8 cellular contexts compared by ENCODE assay signal in genomic region chr4:185534534-185534849, GRCh38. TPM values are rescaled to one million over a fixed set of nuclear protein-coding genes. Genes with fewer than 3 reads are reported as not detected.
DNase-seq lines count a peak whose midpoint lies in the region; ATAC-seq, FAIRE-seq and TF ChIP-seq lines count a peak whose summit lies in the region.

No MANE protein-coding gene starts in this region.

- H2BK15ac ChIP-seq in IMR-90 (ENCODE audit: low read depth, low read length) = no peak overlapping the region; the same call in 2 of the 3 replicates

- DNase-seq in IMR-90 = no peak
- no peak for DNase-seq in breast epithelium (ENCODE audit: low spot score in 2 of 2)
- no peak for DNase-seq in kidney
- no peak for DNase-seq in stimulated activated effector memory CD8-positive, alpha-beta T cell treated with anti-CD3 and anti-CD28 coated beads, Interleukin-12 subunit alpha, Interleukin-12 subunit beta, amount 100 ng/mL, for 72 hours (ENCODE audit: low spot score in 2 of 2)
- DNase-seq in HuH-7.5 (ENCODE audit: low spot score) = no peak
- no peak for DNase-seq in middle frontal gyrus (ENCODE audit: extremely low spot score, low spot score)
- DNase-seq in COLO829 (ENCODE audit: low spot score) = no peak
- DNase-seq in NCI-H2196 treated with DMSO at 0.1 percent for 48 hours (lab: John Stamatoyannopoulos, UW; ENCODE audit: unreplicated experiment) = no peak

- H3K36me3 ChIP-seq in IMR-90 (ENCODE audit: control insufficient read depth, insufficient read depth, low read length) (no peaks in the 10 kb centered on the region), breast epithelium (no peaks in the 10 kb centered on the region), kidney (ENCODE audit: control insufficient read depth in 1 of 2, insufficient read depth in 2 of 2, low read length in 2 of 2) (no peaks in the 10 kb centered on the region)

- H3K36me3 Mint-ChIP-seq in stimulated activated effector memory CD8-positive, alpha-beta T cell treated with anti-CD3 and anti-CD28 coated beads, Interleukin-12 subunit alpha, Interleukin-12 subunit beta, amount 100 ng/mL, for 72 hours = no peaks in the 10 kb centered on the region

- no peak overlapping the region for H3K4ac ChIP-seq in IMR-90 (ENCODE audit: low read depth, low read length)

- peak overlapping the region; percentile 96 for H3K4me3 ChIP-seq in IMR-90 (ENCODE audit: insufficient read depth, low read depth, low read length)
- peak overlapping the region; percentile 83 to 94 (median 84) for H3K4me3 ChIP-seq in breast epithelium
- peak overlapping the region; percentile 51 to 58 for H3K4me3 ChIP-seq in kidney (ENCODE audit: low read length in 2 of 2)

- no peak for FAIRE-seq in kidney (lab: Jason Lieb, UNC)

- no TSS peak for BruUV-seq in IMR-90 (replicated peaks; lab: Mats Ljungman, UMichigan)

- H3K9me1 ChIP-seq in IMR-90 (ENCODE audit: insufficient read depth, low read length) = peaks cover 4% of the 10 kb centered on the region

- no peak for TF ChIP-seq POLR2A in IMR-90 (IDR thresholded peaks at IDR 0.05; ENCODE audit: low read depth, low read length)
- TF ChIP-seq POLR2A in breast epithelium (IDR thresholded peaks at IDR 0.05) = no peak

- H4K5ac ChIP-seq in IMR-90 (ENCODE audit: low read depth, low read length) = no peak overlapping the region

- no peak overlapping the region for H3K27ac ChIP-seq in IMR-90 (ENCODE audit: insufficient read depth, low read length)
- peak overlapping the region; percentile 94 to 96 for H3K27ac ChIP-seq in breast epithelium
- H3K27ac ChIP-seq in kidney (ENCODE audit: low read depth in 2 of 2, low read length in 2 of 2) = no peak overlapping the region

- peak overlapping the region; percentile 74 for H3K14ac ChIP-seq in IMR-90 (replicated peaks; ENCODE audit: low read depth, low read length)

- peak overlapping the region; percentile 26 for H3K4me3 Mint-ChIP-seq in stimulated activated effector memory CD8-positive, alpha-beta T cell treated with anti-CD3 and anti-CD28 coated beads, Interleukin-12 subunit alpha, Interleukin-12 subunit beta, amount 100 ng/mL, for 72 hours

- H3K4me1 ChIP-seq in IMR-90 (ENCODE audit: control insufficient read depth, insufficient read depth, low read length) = peaks cover 2% of the 10 kb centered on the region; the same call in 1 of the 2 replicates
- peaks cover 0 to 3% of the 10 kb centered on the region in 2 donors for H3K4me1 ChIP-seq in breast epithelium
- peaks cover 0 to 6% of the 10 kb centered on the region in 2 donors for H3K4me1 ChIP-seq in kidney (ENCODE audit: control insufficient read depth in 1 of 2, insufficient read depth in 1 of 2, low read depth in 1 of 2, low read length in 2 of 2)

- ATAC-seq in IMR-90 (ENCODE audit: low read depth) = peak; percentile 52
- no peak for ATAC-seq in stimulated activated effector memory CD8-positive, alpha-beta T cell treated with anti-CD3 and anti-CD28 coated beads, Interleukin-12 subunit alpha, Interleukin-12 subunit beta, amount 100 ng/mL, for 72 hours

- CTCF ChIA-PET in IMR-90 (lab: Yijun Ruan, JAX) = no interaction called here

- no peak overlapping the region for H4K91ac ChIP-seq in IMR-90 (ENCODE audit: insufficient read depth, low read depth, low read length)

- peaks cover 4% of the 10 kb centered on the region in 2 experiments; a peak in 3 of 4 replicates for H3K79me1 ChIP-seq in IMR-90 (ENCODE audit: low read depth in 1 of 2, low read length in 2 of 2)

- H2AFZ ChIP-seq in IMR-90 (replicated peaks; ENCODE audit: low read length, poor library complexity) = peak overlapping the region; percentile 94

- H3K4me2 ChIP-seq in IMR-90 (ENCODE audit: low read depth, low read length) = peak overlapping the region; percentile 90

- TF ChIP-seq CTCF in IMR-90 (conservative IDR thresholded peaks at IDR 0.05; ENCODE audit: low read depth, low read length) (no peak), breast epithelium (IDR thresholded peaks at IDR 0.05) (no peak), kidney (IDR thresholded peaks at IDR 0.05; ENCODE audit: borderline replicate concordance, extremely low read depth, insufficient read depth) (no peak)

- H2AK9ac ChIP-seq in IMR-90 (replicated peaks; ENCODE audit: low read depth, low read length, poor library complexity) = no peak overlapping the region

- H3K9ac ChIP-seq in IMR-90 (ENCODE audit: low read depth, low read length) = peak overlapping the region; percentile 77
- peak overlapping the region in 1 of 2 donors; percentile 55 for H3K9ac ChIP-seq in kidney (ENCODE audit: low read length in 2 of 2)

- H2BK120ac ChIP-seq in IMR-90 (ENCODE audit: low read depth, low read length) = no peak overlapping the region

- WGBS in IMR-90 (ENCODE audit: extremely low coverage in 2 of 2, insufficient read length in 1 of 2), 2 experiments = 0% methylated on average over 2 of the region's 8 CpGs; no CpG with 5 or more reads in 1 of the 2 experiments

- no peaks in the 10 kb centered on the region for H3K9me3 Mint-ChIP-seq in stimulated activated effector memory CD8-positive, alpha-beta T cell treated with anti-CD3 and anti-CD28 coated beads, Interleukin-12 subunit alpha, Interleukin-12 subunit beta, amount 100 ng/mL, for 72 hours

- no peak overlapping the region for H2AK5ac ChIP-seq in IMR-90 (ENCODE audit: low read depth, low read length)

- no peak overlapping the region for H3K27ac Mint-ChIP-seq in stimulated activated effector memory CD8-positive, alpha-beta T cell treated with anti-CD3 and anti-CD28 coated beads, Interleukin-12 subunit alpha, Interleukin-12 subunit beta, amount 100 ng/mL, for 72 hours

- intact Hi-C loops in IMR-90 (cut with micrococcal nuclease) = no loop called here
- intact Hi-C loops in breast epithelium (cut with DNase I; ENCODE audit: low total_unique reads) = loop anchor here (5.0 kb wide), 1 partner anchor 33 kb away; no protein-coding TSS in a partner anchor
- intact Hi-C loops in kidney (cut with DNase I) = no loop called here

- H3K18ac ChIP-seq in IMR-90 (ENCODE audit: low read depth, low read length) = no peak overlapping the region; the same call in 1 of the 2 replicates

- peaks cover 2% of the 10 kb centered on the region; the same call in 1 of the 2 replicates for H3K27me3 ChIP-seq in IMR-90 (ENCODE audit: control insufficient read depth, insufficient read depth, low read length)
- H3K27me3 ChIP-seq in breast epithelium = no peaks in the 10 kb centered on the region

- H4K20me1 ChIP-seq in IMR-90 (ENCODE audit: insufficient read depth, low read length) = no peaks in the 10 kb centered on the region

- H3K4me1 Mint-ChIP-seq in stimulated activated effector memory CD8-positive, alpha-beta T cell treated with anti-CD3 and anti-CD28 coated beads, Interleukin-12 subunit alpha, Interleukin-12 subunit beta, amount 100 ng/mL, for 72 hours = peaks cover 5% of the 10 kb centered on the region

- TF ChIP-seq RAD21 in IMR-90 (IDR thresholded peaks at IDR 0.05; ENCODE audit: low read length) = no peak

- dilution Hi-C loops in IMR-90 (cut with HindIII; ENCODE audit: low sequenced_read_pairs, unreplicated experiment) = no loop called here

- no peak overlapping the region for H4K8ac ChIP-seq in IMR-90 (ENCODE audit: low read depth in 2 of 2, low read length in 2 of 2)

- no peak overlapping the region for H2BK20ac ChIP-seq in IMR-90 (ENCODE audit: low read depth, low read length)

- 0 out of 2 replicates have a peak overlapping the region, but pooled peaks have one; percentile 38 for H3K23ac ChIP-seq in IMR-90 (ENCODE audit: low read depth, low read length)

- in situ Hi-C loops in IMR-90 (cut with MboI; ENCODE audit: low sequenced_read_pairs) = no loop called here

- H3K56ac ChIP-seq in IMR-90 (ENCODE audit: extremely low read depth, insufficient read depth, low read length) = no peak overlapping the region

- no peak overlapping the region for H2BK5ac ChIP-seq in IMR-90 (ENCODE audit: low read depth, low read length, poor library complexity, severe bottlenecking)

- POLR2A ChIA-PET in IMR-90 (lab: Charles Lee; ENCODE audit: unreplicated experiment) = no interaction called here

- H3K9me3 ChIP-seq in IMR-90 (ENCODE audit: control insufficient read depth, insufficient read depth, low read length) (no peaks in the 10 kb centered on the region), breast epithelium (no peaks in the 10 kb centered on the region), kidney (ENCODE audit: control insufficient read depth in 1 of 2, low read length in 2 of 2) (no peaks in the 10 kb centered on the region)

TF ChIP-seq in IMR-90, 13 proteins besides CTCF, POLR2A, EP300 and RAD21 (continues in another document):
- TF ChIP-seq RCOR1 (IDR thresholded peaks at IDR 0.05; ENCODE audit: insufficient replicate concordance, low read length) (no peak), CEBPB (IDR thresholded peaks at IDR 0.05; ENCODE audit: low read depth, low read length) (no peak), SMC3 (IDR thresholded peaks at IDR 0.05; ENCODE audit: low read depth, low read length) (no peak), MXI1 (IDR thresholded peaks at IDR 0.05; ENCODE audit: borderline replicate concordance, low read depth, low read length) (no peak), ELK1 (IDR thresholded peaks at IDR 0.05; ENCODE audit: borderline replicate concordance, low read depth, low read length) (no peak), MAZ (IDR thresholded peaks at IDR 0.05; ENCODE audit: borderline replicate concordance, low read depth, low read length) (no peak), BHLHE40 (IDR thresholded peaks at IDR 0.05; ENCODE audit: low read depth, low read length) (no peak), RFX5 (IDR thresholded peaks at IDR 0.05; ENCODE audit: low read depth, low read length) (no peak)

RNA-seq across cellular contexts. Expression of gene PDLIM3, which starts 0.8 kb away (rescaled TPM):
- total RNA-seq in IMR-90 (2012; rRNA removed) = 8.9 and 11.7 TPM in 2 replicates
- polyA plus RNA-seq in IMR-90 (2012; rRNA removed) = 6.4 and 6.8 TPM in 2 replicates
- 5.8 and 6.6 TPM in 2 replicates for polyA plus RNA-seq in IMR-90 (2012; cell fraction: cytosol; rRNA removed)
- polyA plus RNA-seq in IMR-90 (2012; cell fraction: nucleus; rRNA removed; ENCODE audit: low replicate concordance) = 6.6 and 13.8 TPM in 2 replicates
- total RNA-seq in breast epithelium = 100 to 1,000 TPM in 2 of 3 donors, 10 to 100 TPM in 1; 25.3 to 181 (median 175) TPM
- 19.6 TPM for total RNA-seq in kidney
- 10.8 TPM for polyA plus RNA-seq in kidney (ENCODE audit: insufficient read depth, low read depth, low replicate concordance)

Comparison
In these comparisons a context has a peak if more than half of its experiments do, and no peak if none do; other contexts are left out.
1. H3K27ac ChIP-seq: peak in breast epithelium (2 of 2); none in IMR-90 (single experiment) and kidney (0 of 2).
2. Peak in every context shown above with its lines, with median percentiles within 50 percentile points of each other: H3K4me3 ChIP-seq.